11 cellular contexts compared by ENCODE assay signal in the genomic region with DNA sequence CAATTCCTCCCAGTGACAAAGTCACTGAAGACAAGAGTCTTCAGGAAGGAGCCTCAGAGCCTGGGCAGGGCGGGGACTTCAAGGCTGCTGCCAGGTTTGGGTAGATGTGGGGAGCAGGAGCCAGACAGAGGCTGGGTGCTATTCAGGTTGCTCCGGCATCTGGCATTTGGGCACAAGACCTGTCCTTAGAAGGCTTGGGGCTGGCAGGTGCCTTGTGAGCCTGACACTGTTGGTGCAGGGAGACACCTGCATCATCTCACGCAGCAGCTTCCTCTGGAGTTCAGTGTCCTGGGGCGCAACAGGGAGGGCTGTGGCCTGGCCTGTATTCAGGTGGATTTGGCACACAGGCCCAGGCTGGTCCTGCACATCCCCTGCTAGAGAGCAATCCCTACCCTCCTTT.
DNase-seq lines count a peak whose midpoint lies in the region; TF ChIP-seq lines count a peak whose summit lies in the region.
"Had no signal": no experiment of that assay in that cellular context is flagged by ENCODE, and none has a peak within 500 bp of the region (broad histone marks: within the 10 kb centered on the region; RNA-seq: fewer than 3 reads in every experiment).

No MANE protein-coding gene starts in this region.

- H4K12ac ChIP-seq in trophoblast cell (ENCODE audit: low read depth, low read length): no peak overlapping the region

- no peak overlapping the region for H3K4me3 ChIP-seq in A673 (ENCODE audit: low read depth, low read length, poor library complexity, severe bottlenecking)
- no peak overlapping the region for H3K4me3 ChIP-seq in esophagus squamous epithelium
- no peak overlapping the region for H3K4me3 ChIP-seq in trophoblast cell (ENCODE audit: low read depth, low read length)
- no peak overlapping the region for H3K4me3 ChIP-seq in BE2C (ENCODE audit: low read depth, low read length)

- H3K9ac ChIP-seq in trophoblast cell (ENCODE audit: low read length): no peak overlapping the region

- H3K4me1 ChIP-seq in A673 (ENCODE audit: insufficient read depth, low read length, poor library complexity, severe bottlenecking): peaks cover 3% of the 10 kb centered on the region
- peaks cover 41 to 84% (median 55%) of the 10 kb centered on the region in 3 donors for H3K4me1 ChIP-seq in esophagus squamous epithelium
- H3K4me1 ChIP-seq in trophoblast cell (ENCODE audit: control insufficient read depth in 1 of 2, insufficient read depth in 2 of 2, low read length in 2 of 2): peaks cover 0 to 6% of the 10 kb centered on the region in 2 experiments
- H3K4me1 ChIP-seq in BE2C: no peaks in the 10 kb centered on the region

- no TSS peak for BruUV-seq in A673 (replicated peaks; lab: Mats Ljungman, UMichigan)

- WGBS in esophagus squamous epithelium, 2 donors: 68 to 72% methylated on average over 3 of the region's 4 CpGs
- no CpG with 5 or more reads among the region's 4 CpGs for WGBS in trophoblast cell (ENCODE audit: extremely low coverage, insufficient coverage, insufficient read length)

- DNase-seq in A673 (ENCODE audit: low spot score): no peak
- DNase-seq in RWPE1 (ENCODE audit: low spot score): no peak
- DNase-seq in esophagus squamous epithelium (lab: John Stamatoyannopoulos, UW): no peak
- no peak for DNase-seq in trophoblast cell
- no peak for DNase-seq in BE2C
- DNase-seq in NCI-H1417 treated with DMSO at 0.1 percent for 48 hours (lab: John Stamatoyannopoulos, UW): no peak
- no peak for DNase-seq in NCI-H2107 (lab: John Stamatoyannopoulos, UW)
- DNase-seq in SIG-M5 treated with dmso at 0.1 percent for 504 hours (lab: John Stamatoyannopoulos, UW; ENCODE audit: unreplicated experiment): no peak
- DNase-seq: activated T-cell treated with anti-CD3 and anti-CD28 coated beads, Interleukin-2, amount 50 U/mL, for 48 hours; C1 segment of cervical spinal cord; central memory CD4-positive, alpha-beta T cell had no signal

- no peak overlapping the region for H2BK5ac ChIP-seq in trophoblast cell (ENCODE audit: low read depth, low read length, poor library complexity)

- H3K18ac ChIP-seq in trophoblast cell (ENCODE audit: low read length): no peak overlapping the region

- TF ChIP-seq POLR2A in esophagus squamous epithelium (IDR thresholded peaks at IDR 0.05): no peak

- H3K9me3 ChIP-seq in A673 (ENCODE audit: low read depth, low read length, poor library complexity, severe bottlenecking) (no peaks in the 10 kb centered on the region), esophagus squamous epithelium (no peaks in the 10 kb centered on the region), trophoblast cell (ENCODE audit: insufficient read depth, low read depth, low read length) (no peaks in the 10 kb centered on the region), BE2C (no peaks in the 10 kb centered on the region)

- H4K91ac ChIP-seq in trophoblast cell (ENCODE audit: low read depth, low read length): no peak overlapping the region

- intact Hi-C loops in A673 (cut with micrococcal nuclease; ENCODE audit: unreplicated experiment) (no loop called here), esophagus squamous epithelium (cut with DNase I) (no loop called here)

- no peak overlapping the region for H4K8ac ChIP-seq in trophoblast cell (ENCODE audit: low read depth, low read length)

- no peak overlapping the region for H2BK12ac ChIP-seq in trophoblast cell (ENCODE audit: low read length)

- H2AK5ac ChIP-seq in trophoblast cell (ENCODE audit: low read length): no peak overlapping the region

- H3K4ac ChIP-seq in trophoblast cell (ENCODE audit: low read depth, low read length): no peak overlapping the region

- no peaks in the 10 kb centered on the region for H3K36me3 ChIP-seq in A673 (ENCODE audit: insufficient read depth, low read length, poor library complexity, severe bottlenecking)
- peaks cover 0 to 19% (median 0%) of the 10 kb centered on the region in 3 donors for H3K36me3 ChIP-seq in esophagus squamous epithelium
- H3K36me3 ChIP-seq in trophoblast cell (ENCODE audit: control insufficient read depth in 1 of 2, insufficient read depth in 2 of 2, low read length in 2 of 2): peaks cover 8 to 28% of the 10 kb centered on the region in 2 experiments
- H3K36me3 ChIP-seq in BE2C: no peaks in the 10 kb centered on the region

- H3K79me2 ChIP-seq in trophoblast cell (ENCODE audit: control insufficient read depth, insufficient read depth, low read length, poor library complexity): no peaks in the 10 kb centered on the region

- H2BK120ac ChIP-seq in trophoblast cell (ENCODE audit: insufficient read depth, low read length, poor library complexity): no peak overlapping the region

- no peak overlapping the region for H3K23ac ChIP-seq in trophoblast cell (ENCODE audit: low read length)

- TF ChIP-seq CTCF in A673 (conservative IDR thresholded peaks at IDR 0.05; ENCODE audit: low read depth, low read length): no peak
- TF ChIP-seq CTCF in RWPE1 (conservative IDR thresholded peaks at IDR 0.05; ENCODE audit: low read depth): no peak
- TF ChIP-seq CTCF in esophagus squamous epithelium (IDR thresholded peaks at IDR 0.05): no peak
- no peak for TF ChIP-seq CTCF in BE2C (IDR thresholded peaks at IDR 0.05; ENCODE audit: low read depth, low read length)

- no peak overlapping the region for H3K14ac ChIP-seq in trophoblast cell (ENCODE audit: low read length)

- POLR2A ChIA-PET in A673 (lab: Charles Lee; ENCODE audit: low non-redundant PET): no interaction called here
- POLR2A ChIA-PET in RWPE1 (lab: Yijun Ruan, JAX; ENCODE audit: low non-redundant PET): no interaction called here

- H3K27ac ChIP-seq in A673 (ENCODE audit: low read depth, low read length, poor library complexity, severe bottlenecking) (peak overlapping the region; percentile 8), RWPE1 (peak overlapping the region; percentile 79), esophagus squamous epithelium (peak overlapping the region; percentile 55 to 73 (median 64)), trophoblast cell (ENCODE audit: low read depth, low read length) (no peak overlapping the region)

- H3K79me1 ChIP-seq in trophoblast cell (ENCODE audit: low read length): no peaks in the 10 kb centered on the region

- CTCF ChIA-PET in A673 (lab: Charles Lee) (no interaction called here), RWPE1 (lab: Yijun Ruan, JAX) (interaction anchor here (0.6 kb wide), 1 partner anchor 39 kb away, joined by 3 read pairs; no protein-coding TSS in a partner anchor)

- H3K27me3 ChIP-seq in A673 (replicated peaks; ENCODE audit: insufficient read depth, low read depth, low read length, poor library complexity) (no peaks in the 10 kb centered on the region), esophagus squamous epithelium (no peaks in the 10 kb centered on the region), trophoblast cell (ENCODE audit: insufficient read depth, low read length) (no peaks in the 10 kb centered on the region), BE2C (no peaks in the 10 kb centered on the region)

- H2AFZ ChIP-seq in trophoblast cell (ENCODE audit: insufficient read depth, low read length, poor library complexity): peak overlapping the region; percentile 40

- no peak overlapping the region for H3K4me2 ChIP-seq in trophoblast cell (ENCODE audit: low read length)
